ENCODE assay signal across 1 cellular context in the genomic region with DNA sequence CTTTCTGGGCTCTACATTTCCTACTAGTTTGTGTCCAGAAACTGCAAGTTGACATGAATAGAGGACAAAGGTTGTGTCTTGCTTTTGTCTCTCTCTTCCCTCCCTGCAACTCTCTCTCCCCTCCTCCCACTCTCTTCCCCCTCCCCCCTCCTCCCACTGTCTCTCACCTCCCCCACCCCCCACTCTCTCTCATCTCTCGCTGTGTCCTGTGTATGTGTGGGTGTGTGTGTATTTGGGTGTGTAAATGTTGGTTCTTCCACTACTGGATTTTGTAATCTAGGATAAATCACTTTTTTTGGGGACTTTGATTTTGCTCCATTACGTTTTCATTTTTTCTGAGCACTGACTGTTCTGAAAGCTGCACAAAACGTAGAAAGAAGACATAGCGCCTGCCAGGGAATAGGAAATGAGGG.
TF ChIP-seq lines count a peak whose summit lies in the region.

No MANE protein-coding gene starts in this region.

TF ChIP-seq in WTC11, 78 proteins besides CTCF, POLR2A, EP300 and RAD21 (continued from another document):
- TF ChIP-seq, protein P1, sequence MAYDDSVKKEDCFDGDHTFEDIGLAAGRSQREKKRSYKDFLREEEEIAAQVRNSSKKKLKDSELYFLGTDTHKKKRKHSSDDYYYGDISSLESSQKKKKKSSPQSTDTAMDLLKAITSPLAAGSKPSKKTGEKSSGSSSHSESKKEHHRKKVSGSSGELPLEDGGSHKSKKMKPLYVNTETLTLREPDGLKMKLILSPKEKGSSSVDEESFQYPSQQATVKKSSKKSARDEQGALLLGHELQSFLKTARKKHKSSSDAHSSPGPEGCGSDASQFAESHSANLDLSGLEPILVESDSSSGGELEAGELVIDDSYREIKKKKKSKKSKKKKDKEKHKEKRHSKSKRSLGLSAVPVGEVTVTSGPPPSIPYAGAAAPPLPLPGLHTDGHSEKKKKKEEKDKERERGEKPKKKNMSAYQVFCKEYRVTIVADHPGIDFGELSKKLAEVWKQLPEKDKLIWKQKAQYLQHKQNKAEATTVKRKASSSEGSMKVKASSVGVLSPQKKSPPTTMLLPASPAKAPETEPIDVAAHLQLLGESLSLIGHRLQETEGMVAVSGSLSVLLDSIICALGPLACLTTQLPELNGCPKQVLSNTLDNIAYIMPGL (CRISPR knock-in tag; IDR thresholded peaks at IDR 0.05) = no peak
- TF ChIP-seq TEAD1 (CRISPR knock-in tag; IDR thresholded peaks at IDR 0.05) = no peak
- TF ChIP-seq, protein P2, sequence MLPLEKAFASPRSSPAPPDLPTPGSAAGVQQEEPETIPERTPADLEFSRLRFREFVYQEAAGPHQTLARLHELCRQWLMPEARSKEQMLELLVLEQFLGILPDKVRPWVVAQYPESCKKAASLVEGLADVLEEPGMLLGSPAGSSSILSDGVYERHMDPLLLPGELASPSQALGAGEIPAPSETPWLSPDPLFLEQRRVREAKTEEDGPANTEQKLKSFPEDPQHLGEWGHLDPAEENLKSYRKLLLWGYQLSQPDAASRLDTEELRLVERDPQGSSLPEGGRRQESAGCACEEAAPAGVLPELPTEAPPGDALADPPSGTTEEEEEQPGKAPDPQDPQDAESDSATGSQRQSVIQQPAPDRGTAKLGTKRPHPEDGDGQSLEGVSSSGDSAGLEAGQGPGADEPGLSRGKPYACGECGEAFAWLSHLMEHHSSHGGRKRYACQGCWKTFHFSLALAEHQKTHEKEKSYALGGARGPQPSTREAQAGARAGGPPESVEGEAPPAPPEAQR (CRISPR knock-in tag; IDR thresholded peaks at IDR 0.05) = no peak
- TF ChIP-seq, protein P3, sequence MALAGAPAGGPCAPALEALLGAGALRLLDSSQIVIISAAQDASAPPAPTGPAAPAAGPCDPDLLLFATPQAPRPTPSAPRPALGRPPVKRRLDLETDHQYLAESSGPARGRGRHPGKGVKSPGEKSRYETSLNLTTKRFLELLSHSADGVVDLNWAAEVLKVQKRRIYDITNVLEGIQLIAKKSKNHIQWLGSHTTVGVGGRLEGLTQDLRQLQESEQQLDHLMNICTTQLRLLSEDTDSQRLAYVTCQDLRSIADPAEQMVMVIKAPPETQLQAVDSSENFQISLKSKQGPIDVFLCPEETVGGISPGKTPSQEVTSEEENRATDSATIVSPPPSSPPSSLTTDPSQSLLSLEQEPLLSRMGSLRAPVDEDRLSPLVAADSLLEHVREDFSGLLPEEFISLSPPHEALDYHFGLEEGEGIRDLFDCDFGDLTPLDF (CRISPR knock-in tag; IDR thresholded peaks at IDR 0.05) = no peak
- TF ChIP-seq ELF4 (CRISPR knock-in tag; IDR thresholded peaks at IDR 0.05; ENCODE audit: low read depth) = no peak
- no peak for TF ChIP-seq ZNF263 (CRISPR knock-in tag; IDR thresholded peaks at IDR 0.05; ENCODE audit: low read depth)
- TF ChIP-seq TP53 (CRISPR knock-in tag; IDR thresholded peaks at IDR 0.05) = no peak
- TF ChIP-seq JUN (CRISPR knock-in tag; IDR thresholded peaks at IDR 0.05) = no peak
- no peak for TF ChIP-seq ZNF416 (CRISPR knock-in tag; IDR thresholded peaks at IDR 0.05)
- no peak for TF ChIP-seq ZNF317 (CRISPR knock-in tag; IDR thresholded peaks at IDR 0.05; ENCODE audit: borderline replicate concordance, low read depth)
- TF ChIP-seq, protein P4, sequence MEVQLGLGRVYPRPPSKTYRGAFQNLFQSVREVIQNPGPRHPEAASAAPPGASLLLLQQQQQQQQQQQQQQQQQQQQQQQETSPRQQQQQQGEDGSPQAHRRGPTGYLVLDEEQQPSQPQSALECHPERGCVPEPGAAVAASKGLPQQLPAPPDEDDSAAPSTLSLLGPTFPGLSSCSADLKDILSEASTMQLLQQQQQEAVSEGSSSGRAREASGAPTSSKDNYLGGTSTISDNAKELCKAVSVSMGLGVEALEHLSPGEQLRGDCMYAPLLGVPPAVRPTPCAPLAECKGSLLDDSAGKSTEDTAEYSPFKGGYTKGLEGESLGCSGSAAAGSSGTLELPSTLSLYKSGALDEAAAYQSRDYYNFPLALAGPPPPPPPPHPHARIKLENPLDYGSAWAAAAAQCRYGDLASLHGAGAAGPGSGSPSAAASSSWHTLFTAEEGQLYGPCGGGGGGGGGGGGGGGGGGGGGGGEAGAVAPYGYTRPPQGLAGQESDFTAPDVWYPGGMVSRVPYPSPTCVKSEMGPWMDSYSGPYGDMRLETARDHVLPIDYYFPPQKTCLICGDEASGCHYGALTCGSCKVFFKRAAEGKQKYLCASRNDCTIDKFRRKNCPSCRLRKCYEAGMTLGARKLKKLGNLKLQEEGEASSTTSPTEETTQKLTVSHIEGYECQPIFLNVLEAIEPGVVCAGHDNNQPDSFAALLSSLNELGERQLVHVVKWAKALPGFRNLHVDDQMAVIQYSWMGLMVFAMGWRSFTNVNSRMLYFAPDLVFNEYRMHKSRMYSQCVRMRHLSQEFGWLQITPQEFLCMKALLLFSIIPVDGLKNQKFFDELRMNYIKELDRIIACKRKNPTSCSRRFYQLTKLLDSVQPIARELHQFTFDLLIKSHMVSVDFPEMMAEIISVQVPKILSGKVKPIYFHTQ (CRISPR knock-in tag; IDR thresholded peaks at IDR 0.05) = no peak
- TF ChIP-seq, protein P5, sequence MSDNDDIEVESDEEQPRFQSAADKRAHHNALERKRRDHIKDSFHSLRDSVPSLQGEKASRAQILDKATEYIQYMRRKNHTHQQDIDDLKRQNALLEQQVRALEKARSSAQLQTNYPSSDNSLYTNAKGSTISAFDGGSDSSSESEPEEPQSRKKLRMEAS (CRISPR knock-in tag; IDR thresholded peaks at IDR 0.05) = no peak
- TF ChIP-seq, protein P6, sequence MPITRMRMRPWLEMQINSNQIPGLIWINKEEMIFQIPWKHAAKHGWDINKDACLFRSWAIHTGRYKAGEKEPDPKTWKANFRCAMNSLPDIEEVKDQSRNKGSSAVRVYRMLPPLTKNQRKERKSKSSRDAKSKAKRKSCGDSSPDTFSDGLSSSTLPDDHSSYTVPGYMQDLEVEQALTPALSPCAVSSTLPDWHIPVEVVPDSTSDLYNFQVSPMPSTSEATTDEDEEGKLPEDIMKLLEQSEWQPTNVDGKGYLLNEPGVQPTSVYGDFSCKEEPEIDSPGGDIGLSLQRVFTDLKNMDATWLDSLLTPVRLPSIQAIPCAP (CRISPR knock-in tag; IDR thresholded peaks at IDR 0.05) = no peak
- TF ChIP-seq RELA (CRISPR knock-in tag; IDR thresholded peaks at IDR 0.05; ENCODE audit: borderline replicate concordance) = no peak
